8 cellular contexts compared by ENCODE assay signal in genomic region chr10:26861326-26861998, GRCh38. TPM values are rescaled to one million over a fixed set of nuclear protein-coding genes. Genes with fewer than 3 reads are reported as not detected.
DNase-seq lines count a peak whose midpoint lies in the region; ATAC-seq and TF ChIP-seq lines count a peak whose summit lies in the region.

No MANE protein-coding gene starts in this region.

- H3K4me3 Mint-ChIP-seq in T-helper 17 cell: peak overlapping the region; percentile 99

- peak overlapping the region; percentile 55 to 61 (median 59) for H3K9ac ChIP-seq in skeletal muscle tissue (ENCODE audit: low read depth in 1 of 3, low read length in 3 of 3)

- H3K27ac Mint-ChIP-seq in T-helper 17 cell: peak overlapping the region; percentile 97

- H3K9me3 ChIP-seq in HAP-1 (no peaks in the 10 kb centered on the region), T-helper 17 cell (ENCODE audit: control insufficient read depth, low read length, poor library complexity, severe bottlenecking) (no peaks in the 10 kb centered on the region), skeletal muscle tissue (ENCODE audit: control insufficient read depth in 3 of 3, low read length in 3 of 3) (no peaks in the 10 kb centered on the region)

- peaks cover 29% of the 10 kb centered on the region for H3K4me1 Mint-ChIP-seq in T-helper 17 cell

- TF ChIP-seq CTCF in fibroblast of the aortic adventitia (IDR thresholded peaks at IDR 0.05; ENCODE audit: insufficient read depth, low read length): no peak

- peaks cover 4% of the 10 kb centered on the region; the same call in 1 of the 2 replicates for H3K36me3 ChIP-seq in HAP-1 (replicated peaks)
- no peaks in the 10 kb centered on the region for H3K36me3 ChIP-seq in skeletal muscle tissue (ENCODE audit: control insufficient read depth in 3 of 3, insufficient read depth in 3 of 3, low read length in 3 of 3)

- H3K36me3 Mint-ChIP-seq in T-helper 17 cell (ENCODE audit: low read depth): peaks cover 5% of the 10 kb centered on the region

- peaks cover 12% of the 10 kb centered on the region for H3K27me3 Mint-ChIP-seq in T-helper 17 cell

- H3K27ac ChIP-seq in skeletal muscle tissue (ENCODE audit: low read depth, low read length): no peak overlapping the region

- ATAC-seq in T-helper 17 cell (no peak), HG03135 (IDR thresholded peaks at IDR 0.05; ENCODE audit: unreplicated experiment) (no peak)

- peak overlapping the region; percentile 18 for H3K4me3 ChIP-seq in HAP-1
- peak overlapping the region; percentile 51 for H3K4me3 ChIP-seq in fibroblast of the aortic adventitia (ENCODE audit: low read depth, low read length)
- peak overlapping the region in 2 of 3 donors; percentile 49 to 79 for H3K4me3 ChIP-seq in skeletal muscle tissue (ENCODE audit: low read length in 3 of 3)

- in situ Hi-C loops in HAP-1 (cut with MboI; ENCODE audit: low sequenced_read_pairs): no loop called here

- H3K4me1 ChIP-seq in HAP-1 (peaks cover 11% of the 10 kb centered on the region), skeletal muscle tissue (ENCODE audit: control insufficient read depth in 3 of 3, insufficient read depth in 3 of 3, low read length in 3 of 3) (peaks cover 13 to 15% (median 15%) of the 10 kb centered on the region in 3 donors)

- DNase-seq in HAP-1 (ENCODE audit: low spot score in 2 of 2) (no peak), T-helper 17 cell (no peak), fibroblast of the aortic adventitia (ENCODE audit: low read depth) (no peak), mucosa of gallbladder (ENCODE audit: low spot score) (no peak)
- DNase-seq in stimulated activated CD4-positive, alpha-beta T cell treated with anti-CD3 and anti-CD28 coated beads, Interleukin-15, amount 100 ng/mL, for 24 hours: no peak
- DNase-seq in stimulated activated naive CD4-positive, alpha-beta T cell (lab: John Stamatoyannopoulos, UW): no peak

- no peaks in the 10 kb centered on the region for H3K27me3 ChIP-seq in HAP-1 (ENCODE audit: low read depth)
- H3K27me3 ChIP-seq in skeletal muscle tissue (ENCODE audit: control insufficient read depth in 3 of 3, insufficient read depth in 3 of 3, low read length in 3 of 3): no peaks in the 10 kb centered on the region

RNA-seq across cellular contexts. Expression of gene ABI1, which starts 0.7 kb away (rescaled TPM):
- total RNA-seq in T-helper 17 cell (10 to 100 TPM; 75.5 to 99.4 TPM), fibroblast of the aortic adventitia (ENCODE audit: low replicate concordance) (18.6 and 71.4 TPM in 2 replicates), skeletal muscle tissue (23.0 TPM), mucosa of gallbladder (57.1 TPM)
